Comparison of ENCODE assay signal across 17 cellular contexts in genomic region chr15:48581221-48581620, GRCh38.
"Had no signal": no experiment of that assay in that cellular context is flagged by ENCODE, and none has a peak within 500 bp of the region (broad histone marks: within the 10 kb centered on the region; RNA-seq: fewer than 3 reads in every experiment).

No MANE protein-coding gene starts in this region.

- H3K4me3 ChIP-seq: skin epidermis had no signal

- H3K9me3 Mint-ChIP-seq: activated B cell treated with CpG ODN at 0.5 μM for 24 hours; activated CD8-positive, alpha-beta T cell treated with anti-CD3 and anti-CD28 coated beads for 36 hours; dendritic cell treated with granulocyte-macrophage colony-stimulating factor and Interleukin-4, amounts not matched to agents 40 ng/mL and 50 ng/mL, for 4 days; effector memory CD8-positive, alpha-beta T cell had no signal

- H3K36me3 Mint-ChIP-seq: activated naive CD8-positive, alpha-beta T cell; naive B cell had no signal

- H3K27ac Mint-ChIP-seq: activated B cell treated with CpG ODN at 0.5 μM for 24 hours; activated CD8-positive, alpha-beta T cell treated with anti-CD3 and anti-CD28 coated beads for 36 hours; activated naive CD8-positive, alpha-beta T cell; dendritic cell treated with granulocyte-macrophage colony-stimulating factor and Interleukin-4, amounts not matched to agents 40 ng/mL and 50 ng/mL, for 4 days; effector memory CD8-positive, alpha-beta T cell; naive B cell; T-helper 17 cell had no signal

- H3K4me3 Mint-ChIP-seq: activated B cell treated with CpG ODN at 0.5 μM for 24 hours; activated CD8-positive, alpha-beta T cell treated with anti-CD3 and anti-CD28 coated beads for 36 hours; activated naive CD8-positive, alpha-beta T cell; brain; dendritic cell treated with granulocyte-macrophage colony-stimulating factor and Interleukin-4, amounts not matched to agents 40 ng/mL and 50 ng/mL, for 4 days; effector memory CD8-positive, alpha-beta T cell; naive B cell; T-helper 17 cell had no signal

- DNase-seq: activated B cell treated with CpG ODN at 0.5 μM for 24 hours; activated CD4-positive, alpha-beta T cell treated with anti-CD3 and anti-CD28 coated beads for 48 hours; activated CD8-positive, alpha-beta T cell treated with anti-CD3 and anti-CD28 coated beads for 36 hours; activated gamma-delta T cell treated with Interleukin-2 at 50 U/mL for 16 hours; activated T-cell treated with anti-CD3 and anti-CD28 coated beads, Interleukin-2, amount 50 U/mL, for 48 hours; amygdala; cerebellar nuclear complex; effector memory CD8-positive, alpha-beta T cell; left colon; naive B cell; stimulated activated CD4-positive, alpha-beta T cell treated with anti-CD3 and anti-CD28 coated beads, Interleukin-4, amount 100 ng/mL, for 24 hours; stimulated activated naive CD4-positive, alpha-beta T cell treated with Interleukin-2 at 50 U/mL for 16 hours; T-helper 17 cell had no signal

- H3K27me3 Mint-ChIP-seq: activated B cell treated with CpG ODN at 0.5 μM for 24 hours; activated CD8-positive, alpha-beta T cell treated with anti-CD3 and anti-CD28 coated beads for 36 hours; activated naive CD8-positive, alpha-beta T cell; brain; dendritic cell treated with granulocyte-macrophage colony-stimulating factor and Interleukin-4, amounts not matched to agents 40 ng/mL and 50 ng/mL, for 4 days; naive B cell; T-helper 17 cell had no signal

- ATAC-seq: activated CD8-positive, alpha-beta T cell treated with anti-CD3 and anti-CD28 coated beads for 36 hours; effector memory CD8-positive, alpha-beta T cell; left colon; T-helper 17 cell had no signal

- H3K4me1 Mint-ChIP-seq: activated B cell treated with CpG ODN at 0.5 μM for 24 hours, naive B cell, T-helper 17 cell had no signal
